ENCODE assay signal across 8 cellular contexts in genomic region chr5:150904479-150905311, GRCh38. TPM values are rescaled to one million over a fixed set of nuclear protein-coding genes. Genes with fewer than 3 reads are reported as not detected.
DNase-seq lines count a peak whose midpoint lies in the region; ATAC-seq lines count a peak whose summit lies in the region.

Gene ZNF300, minus strand, starts transcription at chr5:150904980. Its CDS starts 1,825 bp downstream, at chr5:150903155.

- CTCF ChIA-PET in activated CD4-positive, alpha-beta T cell treated with anti-CD3 and anti-CD28 coated beads for 36 hours (lab: Charles Lee), result interaction anchor here (1.2 kb wide), 1 partner anchor 87 kb away, joined by 4 read pairs; no protein-coding TSS in a partner anchor

- peaks cover 19% of the 10 kb centered on the region for H3K27me3 Mint-ChIP-seq in activated CD4-positive, alpha-beta T cell treated with anti-CD3 and anti-CD28 coated beads for 36 hours

- H3K36me3 ChIP-seq in skeletal muscle satellite cell (ENCODE audit: insufficient read depth, low read length), result peaks cover 25% of the 10 kb centered on the region

- H3K9me3 Mint-ChIP-seq in activated CD4-positive, alpha-beta T cell treated with anti-CD3 and anti-CD28 coated beads for 36 hours (ENCODE audit: low read depth), result peaks cover 45% of the 10 kb centered on the region

- H3K27ac Mint-ChIP-seq in activated CD4-positive, alpha-beta T cell treated with anti-CD3 and anti-CD28 coated beads for 36 hours, result peak within 1 kb of the TSS; percentile 93

- intact Hi-C loops in activated CD4-positive, alpha-beta T cell treated with anti-CD3 and anti-CD28 coated beads for 36 hours (cut with DNase I, micrococcal nuclease), result no loop called here

- no peaks in the 10 kb centered on the region for H3K27me3 ChIP-seq in skeletal muscle satellite cell (ENCODE audit: control insufficient read depth, insufficient read depth, low read length)

- DNase-seq in GM03348 (ENCODE audit: low spot score), result peak; percentile 94
- DNase-seq in NCI-H1436 treated with DMSO at 0.1 percent for 48 hours (lab: John Stamatoyannopoulos, UW), result peak; percentile 76
- DNase-seq in activated CD4-positive, alpha-beta T cell treated with anti-CD3 and anti-CD28 coated beads for 36 hours, result peak; percentile 81
- DNase-seq in cerebellum (ENCODE audit: low spot score), result peak; percentile 85
- DNase-seq in inferior parietal cortex (ENCODE audit: extremely low spot score), result peak; percentile 90
- DNase-seq in COLO668 (lab: John Stamatoyannopoulos, UW; ENCODE audit: unreplicated experiment), result no peak

- H3K4me3 ChIP-seq in skeletal muscle satellite cell (ENCODE audit: low read length), result peak within 1 kb of the TSS; percentile 83

- H3K4me1 ChIP-seq in skeletal muscle satellite cell (ENCODE audit: control insufficient read depth, insufficient read depth, low read length), result no peaks in the 10 kb centered on the region

- H3K4me2 ChIP-seq in skeletal muscle satellite cell (ENCODE audit: low read length), result peak within 1 kb of the TSS; percentile 78

- H3K9ac ChIP-seq in skeletal muscle satellite cell (ENCODE audit: low read depth, low read length), result peak within 1 kb of the TSS; percentile 84

- H3K36me3 Mint-ChIP-seq in activated CD4-positive, alpha-beta T cell treated with anti-CD3 and anti-CD28 coated beads for 36 hours (ENCODE audit: low read depth), result peaks cover 55% of the 10 kb centered on the region

- ATAC-seq in activated CD4-positive, alpha-beta T cell treated with anti-CD3 and anti-CD28 coated beads for 36 hours, result peak; percentile 98
- ATAC-seq in GM19328 (IDR thresholded peaks at IDR 0.05; ENCODE audit: unreplicated experiment), result no peak

- peak within 1 kb of the TSS; percentile 82 for H3K4me3 Mint-ChIP-seq in activated CD4-positive, alpha-beta T cell treated with anti-CD3 and anti-CD28 coated beads for 36 hours

- H3K9me3 ChIP-seq in skeletal muscle satellite cell (replicated peaks; ENCODE audit: low read length), result peaks cover 32% of the 10 kb centered on the region

- POLR2A ChIA-PET in activated CD4-positive, alpha-beta T cell treated with anti-CD3 and anti-CD28 coated beads for 36 hours (lab: Charles Lee), result interaction anchor here (1.0 kb wide), 1 partner anchor 59 kb away, joined by 3 read pairs; the partner anchor contains the start of gene IRGM

- peaks cover 8% of the 10 kb centered on the region for H3K4me1 Mint-ChIP-seq in activated CD4-positive, alpha-beta T cell treated with anti-CD3 and anti-CD28 coated beads for 36 hours

RNA-seq across cellular contexts. Expression of gene ZNF300, which starts in this region (rescaled TPM):
- 1 to 10 TPM; 2.4 TPM for total RNA-seq in activated CD4-positive, alpha-beta T cell treated with anti-CD3 and anti-CD28 coated beads for 36 hours
- total RNA-seq in cerebellum, result 57.1 TPM
- total RNA-seq in skeletal muscle satellite cell (2012; rRNA removed), result 6.1 and 6.3 TPM in 2 replicates

Comparison
In these comparisons a context has a peak if more than half of its experiments do, and no peak if none do; other contexts are left out.
1. RNA of gene ZNF300 (total RNA-seq): 57.1 TPM in cerebellum (single experiment); 2.4 TPM in activated CD4-positive, alpha-beta T cell treated with anti-CD3 and anti-CD28 coated beads for 36 hours; every median in the first group is over 10 times any median in the second.